Comparison of ENCODE assay signal across 21 cellular contexts in genomic region chr2:86003967-86004366, GRCh38.
"Had no signal": no experiment of that assay in that cellular context is flagged by ENCODE, and none has a peak within 500 bp of the region (broad histone marks: within the 10 kb centered on the region; RNA-seq: fewer than 3 reads in every experiment).

No MANE protein-coding gene starts in this region.

- H3K27ac ChIP-seq: brain microvascular endothelial cell, esophagus squamous epithelium, left ventricle myocardium inferior, pancreas, sigmoid colon, spleen, testis, upper lobe of right lung had no signal

- DNase-seq: activated CD4-positive, alpha-beta memory T cell treated with anti-CD3 and anti-CD28 coated beads for 36 hours; activated CD8-positive, alpha-beta memory T cell treated with anti-CD3 and anti-CD28 coated beads, Interleukin-2, amount 10 ng/mL, durations not matched to agents 7 days and 5 days; activated gamma-delta T cell; activated naive CD8-positive, alpha-beta T cell treated with anti-CD3 and anti-CD28 coated beads, Interleukin-2, amount 10 ng/mL, durations not matched to agents 7 days and 5 days; activated T-cell treated with anti-CD3 and anti-CD28 coated beads, Interleukin-2, amount 50 U/mL, for 4 hours; anterior cingulate cortex; brain microvascular endothelial cell; cortex of kidney; effector CD4-positive, alpha-beta T cell; esophagus squamous epithelium; left ventricle myocardium inferior; mucosa of descending colon; naive thymus-derived CD4-positive, alpha-beta T cell; pancreas; sigmoid colon; stimulated activated naive CD8-positive, alpha-beta T cell treated with anti-CD3 and anti-CD28 coated beads, Interleukin-15, amount 100 ng/mL, for 72 hours; T-helper 17 cell; testis; upper lobe of right lung had no signal

- H3K27ac Mint-ChIP-seq: activated CD4-positive, alpha-beta memory T cell treated with anti-CD3 and anti-CD28 coated beads for 36 hours; activated CD8-positive, alpha-beta memory T cell treated with anti-CD3 and anti-CD28 coated beads, Interleukin-2, amount 10 ng/mL, durations not matched to agents 7 days and 5 days; activated naive CD8-positive, alpha-beta T cell treated with anti-CD3 and anti-CD28 coated beads, Interleukin-2, amount 10 ng/mL, durations not matched to agents 7 days and 5 days; naive thymus-derived CD4-positive, alpha-beta T cell; stimulated activated naive CD8-positive, alpha-beta T cell treated with anti-CD3 and anti-CD28 coated beads, Interleukin-15, amount 100 ng/mL, for 72 hours; T-helper 17 cell had no signal

- H3K36me3 ChIP-seq: brain microvascular endothelial cell, esophagus squamous epithelium, left ventricle myocardium inferior, pancreas, sigmoid colon, spleen, upper lobe of right lung had no signal

- H3K4me3 Mint-ChIP-seq: activated CD4-positive, alpha-beta memory T cell treated with anti-CD3 and anti-CD28 coated beads for 36 hours; activated CD8-positive, alpha-beta memory T cell treated with anti-CD3 and anti-CD28 coated beads, Interleukin-2, amount 10 ng/mL, durations not matched to agents 7 days and 5 days; activated naive CD8-positive, alpha-beta T cell treated with anti-CD3 and anti-CD28 coated beads, Interleukin-2, amount 10 ng/mL, durations not matched to agents 7 days and 5 days; activated T-cell treated with anti-CD3 and anti-CD28 coated beads, Interleukin-2, amount 50 U/mL, for 4 hours; naive thymus-derived CD4-positive, alpha-beta T cell; stimulated activated naive CD8-positive, alpha-beta T cell treated with anti-CD3 and anti-CD28 coated beads, Interleukin-15, amount 100 ng/mL, for 72 hours; T-helper 17 cell had no signal

- FAIRE-seq: pancreas, TTC549 had no signal

- H3K4me3 ChIP-seq: esophagus squamous epithelium, left ventricle myocardium inferior, mucosa of descending colon, pancreas, sigmoid colon, spleen, testis, upper lobe of right lung had no signal

- H3K9me3 ChIP-seq: pancreas, testis, upper lobe of right lung had no signal

- ATAC-seq: activated CD8-positive, alpha-beta memory T cell treated with anti-CD3 and anti-CD28 coated beads, Interleukin-2, amount 10 ng/mL, durations not matched to agents 7 days and 5 days; activated T-cell treated with anti-CD3 and anti-CD28 coated beads, Interleukin-2, amount 50 U/mL, for 4 hours; mucosa of descending colon; naive thymus-derived CD4-positive, alpha-beta T cell; pancreas; stimulated activated naive CD8-positive, alpha-beta T cell treated with anti-CD3 and anti-CD28 coated beads, Interleukin-15, amount 100 ng/mL, for 72 hours; T-helper 17 cell; upper lobe of right lung had no signal

- H3K27me3 Mint-ChIP-seq: activated naive CD8-positive, alpha-beta T cell treated with anti-CD3 and anti-CD28 coated beads, Interleukin-2, amount 10 ng/mL, durations not matched to agents 7 days and 5 days; stimulated activated naive CD8-positive, alpha-beta T cell treated with anti-CD3 and anti-CD28 coated beads, Interleukin-15, amount 100 ng/mL, for 72 hours; T-helper 17 cell had no signal

- H3K27me3 ChIP-seq: brain microvascular endothelial cell, esophagus squamous epithelium, pancreas, sigmoid colon, spleen, testis, upper lobe of right lung had no signal
